8 cellular contexts compared by ENCODE assay signal in the genomic region with DNA sequence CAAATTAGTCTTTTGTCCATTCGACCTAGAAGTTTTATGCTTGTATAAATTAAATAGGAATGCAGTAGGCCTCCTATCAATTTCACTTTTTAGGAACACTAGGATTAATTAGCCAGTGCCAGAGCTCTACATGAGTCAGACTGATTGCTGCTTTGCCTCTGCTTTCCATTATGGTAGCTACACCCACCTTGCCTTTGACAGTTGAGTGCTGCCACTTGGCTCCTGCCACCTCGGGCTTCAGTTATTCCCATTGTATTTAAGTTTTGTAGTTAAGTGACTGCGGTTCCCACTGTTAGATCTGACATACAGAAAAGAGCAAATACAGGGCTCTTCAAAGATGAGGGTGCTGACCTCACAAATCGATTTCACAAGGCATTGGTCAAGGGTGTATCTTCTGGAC. TPM values are rescaled to one million over a fixed set of nuclear protein-coding genes. Genes with fewer than 3 reads are reported as not detected.
"Had no signal": no experiment of that assay in that cellular context is flagged by ENCODE, and none has a peak within 500 bp of the region (broad histone marks: within the 10 kb centered on the region; RNA-seq: fewer than 3 reads in every experiment).

No MANE protein-coding gene starts in this region.

- ATAC-seq: GM12878 had no signal

- FAIRE-seq: G401.6, GM12878, GM12892, GM18507, GM19239 had no signal

- H3K4me3 ChIP-seq: GM12878 had no signal

- DNase-seq: GDM1, GF-D8 had no signal

RNA-seq across cellular contexts. Expression of gene WFDC12, which starts 16.6 kb away (rescaled TPM):
- total RNA-seq: G401, GM12878 had no signal
- polyA plus RNA-seq: GM12878 had no signal

RNA-seq across cellular contexts. Expression of gene WFDC5, which starts 25.9 kb away (rescaled TPM):
- total RNA-seq: G401, GM12878 had no signal

RNA-seq across cellular contexts. Expression of gene PI3, which starts 33.9 kb away (rescaled TPM):
- total RNA-seq: G401, GM12878 had no signal
- polyA plus RNA-seq: GM12878 had no signal

RNA-seq across cellular contexts. Expression of gene KCNS1, which starts 39.9 kb away (rescaled TPM):
- total RNA-seq: G401, GM12878 had no signal
- polyA plus RNA-seq: GM12878 had no signal
